In the genomic region with DNA sequence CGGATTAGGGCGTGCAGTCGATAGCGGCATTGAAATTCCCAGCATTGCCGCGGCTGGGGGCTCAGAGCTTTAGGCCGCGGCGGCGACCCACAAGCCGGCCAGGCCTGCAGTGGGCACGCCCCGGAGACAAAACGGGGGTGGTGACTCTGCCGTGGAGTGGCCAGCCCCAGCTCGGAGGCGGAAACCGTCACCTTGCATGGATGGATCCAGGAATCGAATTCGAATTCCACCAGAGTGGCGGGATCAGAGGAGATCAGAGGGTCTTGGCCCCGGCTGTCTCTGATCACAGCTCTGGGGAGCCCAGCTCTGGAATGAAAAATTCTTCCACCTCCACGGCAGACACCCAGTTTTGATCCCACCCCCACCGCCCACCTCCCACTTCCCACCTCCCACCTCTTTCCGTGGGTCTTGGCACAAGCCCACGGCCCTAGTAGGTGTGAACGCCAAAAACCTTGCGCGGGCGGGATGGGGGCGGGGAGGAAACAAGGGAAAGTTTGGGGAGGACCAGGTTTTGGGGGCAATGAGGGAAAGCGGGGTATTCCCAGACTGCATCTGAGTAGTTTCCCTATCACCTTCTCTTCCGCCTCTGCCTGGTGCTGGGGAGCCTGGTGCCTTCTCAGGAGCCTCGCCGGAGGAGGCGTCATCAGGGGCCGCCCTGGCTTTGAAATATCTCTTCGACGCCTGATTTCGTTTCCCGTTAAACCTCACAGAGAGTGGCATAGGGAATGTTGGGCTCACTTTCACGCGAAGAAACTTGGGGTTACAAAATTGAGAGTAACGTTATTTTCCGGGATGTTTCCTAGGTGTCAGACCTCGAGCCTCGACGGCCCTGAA, we compare ENCODE assay signal across 10 cellular contexts. TPM values are rescaled to one million over a fixed set of nuclear protein-coding genes. Genes with fewer than 3 reads are reported as not detected.
DNase-seq lines count a peak whose midpoint lies in the region; ATAC-seq and TF ChIP-seq lines count a peak whose summit lies in the region.
"Had no signal": no experiment of that assay in that cellular context is flagged by ENCODE, and none has a peak within 500 bp of the region (broad histone marks: within the 10 kb centered on the region; RNA-seq: fewer than 3 reads in every experiment).

No MANE protein-coding gene starts in this region.

- H3K27ac ChIP-seq in coronary artery (peak overlapping the region in 1 of 2 donors; percentile 58), mesodermal cell (ENCODE audit: low read depth, low read length, severe bottlenecking) (no peak overlapping the region), aorta (ENCODE audit: low read depth in 1 of 2, low read length in 2 of 2) (no peak overlapping the region)

- peaks cover 5% of the 10 kb centered on the region for H3K4me1 ChIP-seq in mesodermal cell (ENCODE audit: control insufficient read depth, insufficient read depth, low read length, poor library complexity, severe bottlenecking)
- no peaks in the 10 kb centered on the region for H3K4me1 ChIP-seq in aorta (ENCODE audit: control insufficient read depth in 1 of 2, insufficient read depth in 2 of 2, low read length in 2 of 2)
- H3K4me1 ChIP-seq: foreskin keratinocyte had no signal

- H3K9me3 ChIP-seq in mesodermal cell (ENCODE audit: control insufficient read depth, low read length) (no peaks in the 10 kb centered on the region), aorta (ENCODE audit: control insufficient read depth, low read length) (no peaks in the 10 kb centered on the region)

- H3K36me3 ChIP-seq in mesodermal cell (ENCODE audit: control insufficient read depth, insufficient read depth, low read length) (no peaks in the 10 kb centered on the region), aorta (ENCODE audit: control insufficient read depth in 1 of 2, insufficient read depth in 2 of 2, low read length in 1 of 2) (no peaks in the 10 kb centered on the region)

- TF ChIP-seq CTCF in coronary artery (IDR thresholded peaks at IDR 0.05): no peak

- DNase-seq in Right ventricle myocardium superior (peak; percentile 61), Right ventricle myocardium inferior (ENCODE audit: missing footprints) (no peak), coronary artery (ENCODE audit: low spot score) (no peak), aorta (no peak), NCI-H748 (lab: John Stamatoyannopoulos, UW; ENCODE audit: unreplicated experiment) (no peak), NCI-H82 (lab: John Stamatoyannopoulos, UW) (no peak)
- DNase-seq in stimulated activated CD4-positive, alpha-beta T cell treated with anti-CD3 and anti-CD28 coated beads, Interleukin-2, amount 100 ng/mL, for 24 hours: no peak
- DNase-seq: CD8-positive, alpha-beta T cell had no signal

- WGBS in mesodermal cell (ENCODE audit: insufficient coverage in 2 of 2), 2 experiments: 3 to 4% methylated on average over 40 to 43 of the region's 48 CpGs
- 18 to 22% methylated on average over 48 of the region's 48 CpGs for WGBS in aorta, 2 donors

- no peak for ATAC-seq in Right ventricle myocardium superior (ENCODE audit: poor library complexity)
- no peak for ATAC-seq in Right ventricle myocardium inferior
- ATAC-seq in aorta (ENCODE audit: low FRiP score): no peak
- ATAC-seq: CD8-positive, alpha-beta T cell had no signal

- no peaks in the 10 kb centered on the region for H3K27me3 ChIP-seq in aorta (ENCODE audit: control insufficient read depth in 1 of 2, insufficient read depth in 2 of 2, low read length in 1 of 2)
- H3K27me3 ChIP-seq: foreskin keratinocyte had no signal

- intact Hi-C loops in Right ventricle myocardium superior (cut with DNase I): loop anchor here (5.0 to 10.0 kb wide), 5 partner anchors 96 to 644 kb away; partner anchors contain the start of gene IRX5
- intact Hi-C loops in Right ventricle myocardium inferior (cut with DNase I): loop anchor here (2.0 to 10.0 kb wide), 7 partner anchors 119 to 1087 kb away; no protein-coding TSS in a partner anchor
- intact Hi-C loops in aorta (cut with DNase I): loop anchor here (5.0 to 10.0 kb wide), 4 partner anchors 347 to 644 kb away; partner anchors contain the start of gene IRX5 (in 1 of the 2)

- H3K4me3 ChIP-seq in coronary artery (peak overlapping the region; percentile 79), mesodermal cell (ENCODE audit: extremely low read depth, insufficient read depth, low read length, poor library complexity, severe bottlenecking) (peak overlapping the region; percentile 56), aorta (ENCODE audit: low read length in 2 of 2) (peak overlapping the region; percentile 42 to 50)

RNA-seq across cellular contexts. Expression of gene IRX3, which starts 1.4 kb away (rescaled TPM):
- 42.4 TPM for total RNA-seq in Right ventricle myocardium superior
- total RNA-seq in Right ventricle myocardium inferior: 38.8 TPM
- polyA plus RNA-seq in mesodermal cell (2013, experiment 1 of 2): 7.9 TPM
- 11.8 TPM for polyA plus RNA-seq in mesodermal cell (2013, experiment 2 of 2)
- 1 to 10 TPM; 1.4 to 6.7 TPM for total RNA-seq in aorta
- under 1 TPM; 0.38 to 0.49 TPM for polyA plus RNA-seq in aorta
- total RNA-seq: CD8-positive, alpha-beta T cell had no signal
